Comparison of ENCODE assay signal across 25 cellular contexts in the genomic region with DNA sequence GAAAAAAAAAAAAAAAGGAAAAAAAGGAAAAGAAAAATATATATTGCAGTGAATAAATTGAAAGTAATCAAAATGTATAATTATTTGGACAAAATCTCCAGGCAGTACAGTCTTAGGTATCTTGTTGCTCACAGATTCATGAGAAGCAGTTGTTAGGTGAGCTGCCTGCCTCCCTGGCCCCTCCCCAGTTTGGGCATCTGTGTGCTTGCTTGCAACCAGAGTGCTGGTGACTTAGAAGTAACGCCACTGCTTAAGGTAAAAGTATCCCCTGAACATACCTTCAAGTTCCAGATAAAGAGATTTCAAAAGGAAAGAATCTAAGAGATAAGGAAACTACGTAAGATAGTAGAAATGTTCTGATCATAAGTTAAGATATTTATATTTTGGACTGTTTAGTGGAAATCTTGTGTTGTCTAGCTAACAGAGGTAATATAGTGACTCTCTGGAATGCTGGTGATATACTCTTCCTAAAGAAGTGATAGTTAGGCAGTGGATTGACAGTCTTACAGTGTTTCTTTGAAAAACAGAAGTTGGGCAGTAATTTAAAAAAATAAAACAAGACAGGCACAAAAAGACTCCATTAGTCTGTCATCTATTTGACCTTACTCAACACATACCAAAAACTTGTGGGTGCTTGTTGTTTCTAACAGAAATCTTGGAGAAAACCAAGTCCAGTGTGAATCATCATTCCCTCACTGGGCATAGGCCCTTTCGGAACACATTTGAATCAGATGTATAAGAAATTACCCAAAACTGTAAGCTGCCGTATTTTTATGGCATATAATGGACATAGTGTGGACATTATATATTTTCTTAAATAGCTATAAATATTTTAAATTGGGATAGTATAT. TPM values are rescaled to one million over a fixed set of nuclear protein-coding genes. Genes with fewer than 3 reads are reported as not detected.
DNase-seq lines count a peak whose midpoint lies in the region; ATAC-seq, FAIRE-seq and TF ChIP-seq lines count a peak whose summit lies in the region.
"Had no signal": no experiment of that assay in that cellular context is flagged by ENCODE, and none has a peak within 500 bp of the region (broad histone marks: within the 10 kb centered on the region; RNA-seq: fewer than 3 reads in every experiment).

No MANE protein-coding gene starts in this region.

- peaks cover 21% of the 10 kb centered on the region for H3K4me1 Mint-ChIP-seq in activated naive CD4-positive, alpha-beta T cell treated with anti-CD3 and anti-CD28 coated beads, Interleukin-2, amount 50 U/mL, for 24 hours
- H3K4me1 Mint-ChIP-seq in activated naive CD4-positive, alpha-beta T cell treated with anti-CD3 and anti-CD28 coated beads for 36 hours (ENCODE audit: low read depth), result peaks cover 6% of the 10 kb centered on the region
- peaks cover 6% of the 10 kb centered on the region for H3K4me1 Mint-ChIP-seq in activated CD4-positive, alpha-beta T cell treated with anti-CD3 and anti-CD28 coated beads for 36 hours

- no peak for ATAC-seq in activated CD4-positive, alpha-beta T cell treated with anti-CD3 and anti-CD28 coated beads for 36 hours
- ATAC-seq: activated CD4-positive, CD25-positive, alpha-beta regulatory T cell treated with anti-CD3 and anti-CD28 coated beads, Interleukin-2, amount 50 U/mL, for 24 hours; CD8-positive, alpha-beta T cell; heart right ventricle; K562; mucosa of descending colon; pancreas had no signal

- FAIRE-seq in GM12891 (lab: Jason Lieb, UNC), result no peak
- FAIRE-seq: A204.1, GM12892, K562, pancreas had no signal

- no peaks in the 10 kb centered on the region for H3K9me3 Mint-ChIP-seq in activated naive CD4-positive, alpha-beta T cell treated with anti-CD3 and anti-CD28 coated beads, Interleukin-2, amount 50 U/mL, for 24 hours
- H3K9me3 Mint-ChIP-seq in activated naive CD4-positive, alpha-beta T cell treated with anti-CD3 and anti-CD28 coated beads for 36 hours, result no peaks in the 10 kb centered on the region
- no peaks in the 10 kb centered on the region for H3K9me3 Mint-ChIP-seq in activated CD4-positive, alpha-beta T cell treated with anti-CD3 and anti-CD28 coated beads for 36 hours (ENCODE audit: low read depth)
- H3K9me3 Mint-ChIP-seq: CD8-positive, alpha-beta T cell; central memory CD8-positive, alpha-beta T cell had no signal

- TF ChIP-seq POLR2A in GM12891 (IDR thresholded peaks at IDR 0.05; ENCODE audit: low read depth, low read length), result no peak

- H3K4me3 ChIP-seq in astrocyte of the cerebellum (ENCODE audit: low read depth, low read length) (no peak overlapping the region), fibroblast of the aortic adventitia (ENCODE audit: low read depth, low read length) (no peak overlapping the region)
- H3K4me3 ChIP-seq: heart right ventricle, K562, mucosa of descending colon, pancreas, spleen had no signal

- H3K27ac Mint-ChIP-seq in activated naive CD4-positive, alpha-beta T cell treated with anti-CD3 and anti-CD28 coated beads, Interleukin-2, amount 50 U/mL, for 24 hours, result peak overlapping the region; percentile 12
- no peak overlapping the region for H3K27ac Mint-ChIP-seq in activated naive CD4-positive, alpha-beta T cell treated with anti-CD3 and anti-CD28 coated beads for 36 hours
- no peak overlapping the region for H3K27ac Mint-ChIP-seq in activated CD4-positive, alpha-beta T cell treated with anti-CD3 and anti-CD28 coated beads for 36 hours
- H3K27ac Mint-ChIP-seq: CD8-positive, alpha-beta T cell had no signal

- no peak overlapping the region for H3K4me3 Mint-ChIP-seq in activated naive CD4-positive, alpha-beta T cell treated with anti-CD3 and anti-CD28 coated beads, Interleukin-2, amount 50 U/mL, for 24 hours
- H3K4me3 Mint-ChIP-seq in activated naive CD4-positive, alpha-beta T cell treated with anti-CD3 and anti-CD28 coated beads for 36 hours, result no peak overlapping the region
- no peak overlapping the region for H3K4me3 Mint-ChIP-seq in activated CD4-positive, alpha-beta T cell treated with anti-CD3 and anti-CD28 coated beads for 36 hours
- H3K4me3 Mint-ChIP-seq: CD8-positive, alpha-beta T cell; central memory CD8-positive, alpha-beta T cell had no signal

- no peak for DNase-seq in activated naive CD4-positive, alpha-beta T cell treated with anti-CD3 and anti-CD28 coated beads for 36 hours
- DNase-seq in astrocyte of the cerebellum (ENCODE audit: low read depth) (peak; percentile 15), fibroblast of the aortic adventitia (ENCODE audit: low read depth) (peak; percentile 47), stromal cell of bone marrow (ENCODE audit: low read depth) (peak; percentile 59), GM12891 (ENCODE audit: insufficient read length, low spot score) (no peak), COLO668 (lab: John Stamatoyannopoulos, UW; ENCODE audit: unreplicated experiment) (no peak)
- DNase-seq in activated CD4-positive, alpha-beta T cell treated with anti-CD3 and anti-CD28 coated beads for 36 hours, result no peak
- DNase-seq: activated CD8-positive, alpha-beta memory T cell treated with anti-CD3 and anti-CD28 coated beads, Interleukin-2, amount 50 U/mL, for 48 hours; activated naive CD4-positive, alpha-beta T cell treated with anti-CD3 and anti-CD28 coated beads, Interleukin-2, amount 50 U/mL, for 16 hours; CD8-positive, alpha-beta T cell; heart right ventricle; mucosa of descending colon; NCI-H1417 treated with DMSO at 0.1 percent for 48 hours; NCI-H345; NK-92 treated with Interleukin-12 subunit alpha and Interleukin-12 subunit beta, amount 100 ng/mL, for 24 hours; pancreas; spleen; stimulated activated naive CD4-positive, alpha-beta T cell treated with Interleukin-2 at 50 U/mL for 16 hours had no signal

- intact Hi-C loops in activated naive CD4-positive, alpha-beta T cell treated with anti-CD3 and anti-CD28 coated beads for 36 hours (cut with micrococcal nuclease), result no loop called here
- intact Hi-C loops in activated CD4-positive, alpha-beta T cell treated with anti-CD3 and anti-CD28 coated beads for 36 hours (cut with DNase I, micrococcal nuclease), result no loop called here

- in situ Hi-C loops in astrocyte of the cerebellum (cut with HindIII; ENCODE audit: low sequenced_read_pairs), result no loop called here

- H3K36me3 Mint-ChIP-seq in activated naive CD4-positive, alpha-beta T cell treated with anti-CD3 and anti-CD28 coated beads, Interleukin-2, amount 50 U/mL, for 24 hours, result peaks cover 5% of the 10 kb centered on the region
- H3K36me3 Mint-ChIP-seq in activated naive CD4-positive, alpha-beta T cell treated with anti-CD3 and anti-CD28 coated beads for 36 hours (ENCODE audit: low read depth), result peaks cover 1% of the 10 kb centered on the region
- no peaks in the 10 kb centered on the region for H3K36me3 Mint-ChIP-seq in activated CD4-positive, alpha-beta T cell treated with anti-CD3 and anti-CD28 coated beads for 36 hours (ENCODE audit: low read depth)

- TF ChIP-seq CTCF in astrocyte of the cerebellum (IDR thresholded peaks at IDR 0.05; ENCODE audit: low read depth, low read length, missing control alignments) (no peak), fibroblast of the aortic adventitia (IDR thresholded peaks at IDR 0.05; ENCODE audit: insufficient read depth, low read length) (no peak)

- H3K27me3 Mint-ChIP-seq in activated naive CD4-positive, alpha-beta T cell treated with anti-CD3 and anti-CD28 coated beads, Interleukin-2, amount 50 U/mL, for 24 hours, result no peaks in the 10 kb centered on the region
- H3K27me3 Mint-ChIP-seq in activated naive CD4-positive, alpha-beta T cell treated with anti-CD3 and anti-CD28 coated beads for 36 hours (ENCODE audit: low read depth), result no peaks in the 10 kb centered on the region
- no peaks in the 10 kb centered on the region for H3K27me3 Mint-ChIP-seq in activated CD4-positive, alpha-beta T cell treated with anti-CD3 and anti-CD28 coated beads for 36 hours
- H3K27me3 Mint-ChIP-seq: central memory CD8-positive, alpha-beta T cell had no signal

- POLR2A ChIA-PET in activated CD4-positive, alpha-beta T cell treated with anti-CD3 and anti-CD28 coated beads for 36 hours (lab: Charles Lee), result interaction anchor here (0.6 kb wide), 1 partner anchor 8 kb away, joined by 4 read pairs; no protein-coding TSS in a partner anchor

- CTCF ChIA-PET in activated naive CD4-positive, alpha-beta T cell treated with anti-CD3 and anti-CD28 coated beads for 36 hours (lab: Charles Lee), result interaction anchor here (0.6 to 0.7 kb wide), 2 partner anchors 41 to 630 kb away, joined by 5 to 6 read pairs; no protein-coding TSS in a partner anchor
- CTCF ChIA-PET in activated CD4-positive, alpha-beta T cell treated with anti-CD3 and anti-CD28 coated beads for 36 hours (lab: Charles Lee), result interaction anchor here (0.6 to 2.1 kb wide), 5 partner anchors 11 to 192 kb away, joined by 3 to 8 read pairs (median 4); no protein-coding TSS in a partner anchor

TF ChIP-seq in GM12891, 5 proteins besides CTCF, POLR2A, EP300 and RAD21:
- TF ChIP-seq POLR2AphosphoS5 (IDR thresholded peaks at IDR 0.05; ENCODE audit: low read depth, low read length) (no peak), PAX5 (IDR thresholded peaks at IDR 0.05; ENCODE audit: insufficient read depth, low read length, severe bottlenecking) (no peak), TAF1 (IDR thresholded peaks at IDR 0.05; ENCODE audit: low read depth, low read length) (no peak), POU2F2 (IDR thresholded peaks at IDR 0.05; ENCODE audit: low read depth, low read length) (no peak), SPI1 (IDR thresholded peaks at IDR 0.05; ENCODE audit: low read depth, low read length) (no peak)

RNA-seq across cellular contexts. Expression of a gene that starts 38.3 kb away (rescaled TPM):
- total RNA-seq in activated naive CD4-positive, alpha-beta T cell treated with anti-CD3 and anti-CD28 coated beads for 36 hours, result not detected
- not detected in 2 replicates for total RNA-seq in fibroblast of the aortic adventitia (ENCODE audit: low replicate concordance)
- polyA plus RNA-seq in GM12891 (2012; ENCODE audit: low read depth, missing spikeins), result not detected
- total RNA-seq in activated CD4-positive, alpha-beta T cell treated with anti-CD3 and anti-CD28 coated beads for 36 hours, result not detected
- total RNA-seq: CD8-positive, alpha-beta T cell; K562; spleen; T-helper 2 cell treated with Interferon-gamma antibody and Interleukin-4, amounts not matched to agents 100 ng/mL and 5 ng/mL, for 36 hours had no signal
- polyA plus RNA-seq: K562 had no signal

Comparison
In these comparisons a context has a peak if more than half of its experiments do, and no peak if none do; other contexts are left out.
1. DNase-seq: peak in astrocyte of the cerebellum (single experiment), fibroblast of the aortic adventitia (single experiment) and stromal cell of bone marrow (single experiment); none in activated naive CD4-positive, alpha-beta T cell treated with anti-CD3 and anti-CD28 coated beads for 36 hours (single experiment), GM12891 (single experiment), activated CD4-positive, alpha-beta T cell treated with anti-CD3 and anti-CD28 coated beads for 36 hours (single experiment) and COLO668 (single experiment).